8 cellular contexts compared by ENCODE assay signal in the genomic region with DNA sequence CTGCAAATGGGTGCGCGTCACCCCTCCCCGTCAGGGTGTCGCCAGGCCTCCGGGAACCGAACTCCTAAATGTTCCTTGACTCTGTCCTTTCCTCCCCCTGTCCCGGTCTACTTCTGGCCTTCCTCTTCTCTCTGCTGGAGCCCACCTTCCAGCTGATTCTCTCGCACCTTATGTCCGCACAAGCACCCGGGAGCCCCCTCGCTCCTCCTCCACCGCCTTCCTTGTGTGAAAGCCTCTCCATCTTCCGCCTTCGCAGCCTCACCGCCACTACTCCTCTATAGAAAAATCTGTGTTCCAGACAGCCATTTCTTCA. TPM values are rescaled to one million over a fixed set of nuclear protein-coding genes. Genes with fewer than 3 reads are reported as not detected.
DNase-seq lines count a peak whose midpoint lies in the region; ATAC-seq and TF ChIP-seq lines count a peak whose summit lies in the region.

No MANE protein-coding gene starts in this region.

- no peak overlapping the region for H3K27ac Mint-ChIP-seq in activated naive CD4-positive, alpha-beta T cell treated with anti-CD3 and anti-CD28 coated beads, Interleukin-2, amount 10 ng/mL, durations not matched to agents 7 days and 5 days
- peak overlapping the region in 1 of 2 donors; percentile 68 for H3K27ac Mint-ChIP-seq in activated naive CD4-positive, alpha-beta T cell treated with anti-CD3 and anti-CD28 coated beads, Interleukin-2, amount 50 U/mL, for 72 hours
- H3K27ac Mint-ChIP-seq in memory B cell (no peak overlapping the region), type B pancreatic cell (peak overlapping the region; percentile 86)

- DNase-seq in activated naive CD4-positive, alpha-beta T cell treated with anti-CD3 and anti-CD28 coated beads, Interleukin-2, amount 10 ng/mL, durations not matched to agents 7 days and 5 days: no peak
- no peak for DNase-seq in activated naive CD4-positive, alpha-beta T cell treated with anti-CD3 and anti-CD28 coated beads, Interleukin-2, amount 50 U/mL, for 72 hours (ENCODE audit: low spot score in 2 of 2)
- no peak for DNase-seq in brain microvascular endothelial cell
- DNase-seq in memory B cell (ENCODE audit: low spot score in 2 of 2): no peak
- no peak for DNase-seq in type B pancreatic cell (ENCODE audit: extremely low spot score, unreplicated experiment)
- DNase-seq in putamen (ENCODE audit: low spot score): no peak
- DNase-seq in activated CD4-positive, alpha-beta T cell treated with anti-CD3 and anti-CD28 coated beads for 4 hours: no peak

- H3K4me1 Mint-ChIP-seq in activated naive CD4-positive, alpha-beta T cell treated with anti-CD3 and anti-CD28 coated beads, Interleukin-2, amount 10 ng/mL, durations not matched to agents 7 days and 5 days: peaks cover 21% of the 10 kb centered on the region
- H3K4me1 Mint-ChIP-seq in memory B cell (peaks cover 6% of the 10 kb centered on the region), type B pancreatic cell (ENCODE audit: unreplicated experiment) (peaks cover 25% of the 10 kb centered on the region)

- no peak for ATAC-seq in activated naive CD4-positive, alpha-beta T cell treated with anti-CD3 and anti-CD28 coated beads, Interleukin-2, amount 50 U/mL, for 72 hours
- ATAC-seq in memory B cell (ENCODE audit: low read depth): no peak
- no peak for ATAC-seq in HG02938 (IDR thresholded peaks at IDR 0.05; ENCODE audit: unreplicated experiment)

- in situ Hi-C loops in brain microvascular endothelial cell (cut with HindIII; ENCODE audit: low pct_ligation_motif_present, low sequenced_read_pairs): loop anchor here (25.0 kb wide), 1 partner anchor 154 kb away; no protein-coding TSS in a partner anchor

- CTCF ChIA-PET in activated naive CD4-positive, alpha-beta T cell treated with anti-CD3 and anti-CD28 coated beads, Interleukin-2, amount 10 ng/mL, durations not matched to agents 7 days and 5 days (lab: Charles Lee): interaction anchor here (0.6 to 1.5 kb wide), 2 partner anchors 9 to 81 kb away, joined by 3 to 5 read pairs; no protein-coding TSS in a partner anchor

- no peaks in the 10 kb centered on the region for H3K36me3 Mint-ChIP-seq in activated naive CD4-positive, alpha-beta T cell treated with anti-CD3 and anti-CD28 coated beads, Interleukin-2, amount 10 ng/mL, durations not matched to agents 7 days and 5 days
- no peaks in the 10 kb centered on the region for H3K36me3 Mint-ChIP-seq in activated naive CD4-positive, alpha-beta T cell treated with anti-CD3 and anti-CD28 coated beads, Interleukin-2, amount 50 U/mL, for 72 hours
- H3K36me3 Mint-ChIP-seq in memory B cell: no peaks in the 10 kb centered on the region
- peaks cover 7% of the 10 kb centered on the region for H3K36me3 Mint-ChIP-seq in type B pancreatic cell

- TF ChIP-seq CTCF in brain microvascular endothelial cell (IDR thresholded peaks at IDR 0.05; ENCODE audit: low read depth, low read length, missing control alignments) (no peak), type B pancreatic cell (conservative IDR thresholded peaks at IDR 0.05) (no peak)

- no peaks in the 10 kb centered on the region for H3K36me3 ChIP-seq in brain microvascular endothelial cell (replicated peaks)

- H3K27ac ChIP-seq in brain microvascular endothelial cell: no peak overlapping the region

- no peaks in the 10 kb centered on the region for H3K27me3 ChIP-seq in brain microvascular endothelial cell (replicated peaks)

- no peaks in the 10 kb centered on the region for H3K9me3 Mint-ChIP-seq in activated naive CD4-positive, alpha-beta T cell treated with anti-CD3 and anti-CD28 coated beads, Interleukin-2, amount 10 ng/mL, durations not matched to agents 7 days and 5 days
- H3K9me3 Mint-ChIP-seq in activated naive CD4-positive, alpha-beta T cell treated with anti-CD3 and anti-CD28 coated beads, Interleukin-2, amount 50 U/mL, for 72 hours: no peaks in the 10 kb centered on the region
- H3K9me3 Mint-ChIP-seq in memory B cell (no peaks in the 10 kb centered on the region), type B pancreatic cell (no peaks in the 10 kb centered on the region)

- H3K4me3 Mint-ChIP-seq in activated naive CD4-positive, alpha-beta T cell treated with anti-CD3 and anti-CD28 coated beads, Interleukin-2, amount 10 ng/mL, durations not matched to agents 7 days and 5 days: peak overlapping the region; percentile 76
- peak overlapping the region; percentile 82 for H3K4me3 Mint-ChIP-seq in memory B cell
- peak overlapping the region; percentile 90 for H3K4me3 Mint-ChIP-seq in type B pancreatic cell

- H3K27me3 Mint-ChIP-seq in activated naive CD4-positive, alpha-beta T cell treated with anti-CD3 and anti-CD28 coated beads, Interleukin-2, amount 10 ng/mL, durations not matched to agents 7 days and 5 days: peaks cover 17% of the 10 kb centered on the region
- H3K27me3 Mint-ChIP-seq in memory B cell (no peaks in the 10 kb centered on the region), type B pancreatic cell (no peaks in the 10 kb centered on the region)

- H3K4me3 ChIP-seq in brain microvascular endothelial cell (ENCODE audit: low read depth, low read length): peak overlapping the region; percentile 79

RNA-seq across cellular contexts. Expression of a gene that starts 0.6 kb away (rescaled TPM):
- total RNA-seq in activated naive CD4-positive, alpha-beta T cell treated with anti-CD3 and anti-CD28 coated beads, Interleukin-2, amount 50 U/mL, for 72 hours: 1 to 10 TPM in 1 of 2 donors, under 1 TPM in 1; 0.48 to 6.7 TPM
- total RNA-seq in type B pancreatic cell (ENCODE audit: low replicate concordance): 15.4 and 25.5 TPM in 2 replicates

RNA-seq across cellular contexts. Expression of a gene that starts 51.0 kb away (rescaled TPM):
- total RNA-seq in activated naive CD4-positive, alpha-beta T cell treated with anti-CD3 and anti-CD28 coated beads, Interleukin-2, amount 50 U/mL, for 72 hours: 10 to 100 TPM; 83.1 to 90.1 TPM
- 143 and 186 TPM in 2 replicates for total RNA-seq in type B pancreatic cell (ENCODE audit: low replicate concordance)
